ENCODE assay signal across 14 cellular contexts in genomic region chr22:45980776-45981175, GRCh38. TPM values are rescaled to one million over a fixed set of nuclear protein-coding genes. Genes with fewer than 3 reads are reported as not detected.
DNase-seq lines count a peak whose midpoint lies in the region; ATAC-seq, FAIRE-seq and TF ChIP-seq lines count a peak whose summit lies in the region.
"Had no signal": no experiment of that assay in that cellular context is flagged by ENCODE, and none has a peak within 500 bp of the region (broad histone marks: within the 10 kb centered on the region; RNA-seq: fewer than 3 reads in every experiment).

No MANE protein-coding gene starts in this region.

- H3K23ac ChIP-seq in neuronal stem cell (ENCODE audit: low read depth, low read length, poor library complexity), result no peak overlapping the region

- H2BK12ac ChIP-seq in neuronal stem cell (ENCODE audit: low read length), result no peak overlapping the region

- H3K79me2 ChIP-seq in astrocyte (ENCODE audit: insufficient read depth, low read length) (no peaks in the 10 kb centered on the region), endothelial cell of umbilical vein (ENCODE audit: control insufficient read depth, insufficient read depth, low read length) (no peaks in the 10 kb centered on the region)

- H3K4me1 ChIP-seq in HEK293 (ENCODE audit: control insufficient read depth, insufficient read depth, low read length), result no peaks in the 10 kb centered on the region; the same call in 1 of the 2 replicates
- peaks cover 16% of the 10 kb centered on the region for H3K4me1 ChIP-seq in astrocyte (ENCODE audit: insufficient read depth, low read length)
- H3K4me1 ChIP-seq in endothelial cell of umbilical vein (ENCODE audit: control insufficient read depth, extremely low read depth, insufficient read depth, low read length), result no peaks in the 10 kb centered on the region
- H3K4me1 ChIP-seq in neuronal stem cell (ENCODE audit: control insufficient read depth in 2 of 2, insufficient read depth in 1 of 2, low read depth in 1 of 2, low read length in 2 of 2), result peaks cover 11 to 16% of the 10 kb centered on the region in 2 donors
- H3K4me1 ChIP-seq in Caco-2, result peaks cover 14% of the 10 kb centered on the region

- POLR2A ChIA-PET in HEK293 (lab: Yijun Ruan, JAX) (interaction anchor here (0.6 to 0.7 kb wide), 2 partner anchors 93 to 477 kb away, joined by 3 to 4 read pairs; no protein-coding TSS in a partner anchor), endothelial cell of umbilical vein (lab: Charles Lee) (no interaction called here), Caco-2 (lab: Charles Lee) (interaction anchor here (0.6 kb wide), 1 partner anchor 96 kb away, joined by 6 read pairs; no protein-coding TSS in a partner anchor)

- no TSS peak for BruUV-seq in endothelial cell of umbilical vein (replicated peaks; lab: Mats Ljungman, UMichigan)
- no TSS peak for BruUV-seq in Caco-2 (replicated peaks; lab: Mats Ljungman, UMichigan)

- WGBS in neuronal stem cell (ENCODE audit: extremely low coverage in 2 of 2, insufficient read length in 2 of 2, insufficient replicate concordance in 1 of 2), 2 donors, result 100% methylated on average over 2 of the region's 4 CpGs; no CpG with 5 or more reads in 1 of the 2 donors

- CTCF ChIA-PET in HEK293 (lab: Yijun Ruan, JAX), result interaction anchor here (0.6 to 1.2 kb wide), 3 partner anchors 26 to 317 kb away, joined by 3 to 4 read pairs (median 4); no protein-coding TSS in a partner anchor
- CTCF ChIA-PET in endothelial cell of umbilical vein (lab: Charles Lee), result no interaction called here
- CTCF ChIA-PET in Caco-2 (lab: Charles Lee), result no interaction called here

- peaks cover 11% of the 10 kb centered on the region for H3K27me3 ChIP-seq in astrocyte (ENCODE audit: insufficient read depth, low read length)
- peaks cover 15% of the 10 kb centered on the region in 2 experiments for H3K27me3 ChIP-seq in endothelial cell of umbilical vein (ENCODE audit: control insufficient read depth in 2 of 2, insufficient read depth in 2 of 2, low read length in 2 of 2)
- H3K27me3 ChIP-seq in neuronal stem cell (ENCODE audit: control insufficient read depth in 3 of 3, insufficient read depth in 3 of 3, low read depth in 1 of 3, low read length in 3 of 3), result peaks cover 15 to 41% (median 22%) of the 10 kb centered on the region in 3 experiments
- H3K27me3 ChIP-seq in Caco-2 (replicated peaks; ENCODE audit: control insufficient read depth, insufficient read depth, low read length), result peaks cover 5% of the 10 kb centered on the region; the same call in 1 of the 2 replicates

- H4K8ac ChIP-seq in neuronal stem cell (ENCODE audit: low read depth, low read length), result no peak overlapping the region

- H4K91ac ChIP-seq in neuronal stem cell (ENCODE audit: low read depth, low read length, poor library complexity), result no peak overlapping the region

- H3K14ac ChIP-seq in neuronal stem cell (ENCODE audit: low read length), result no peak overlapping the region

- H3K9ac ChIP-seq in astrocyte (ENCODE audit: low read length), result no peak overlapping the region
- no peak overlapping the region for H3K9ac ChIP-seq in endothelial cell of umbilical vein (replicated peaks; ENCODE audit: extremely low read depth, insufficient read depth, low read length)
- H3K9ac ChIP-seq in neuronal stem cell (ENCODE audit: low read depth, low read length, poor library complexity), result peak overlapping the region; percentile 1
- H3K9ac ChIP-seq: BLaER1 treated with 17β-estradiol and CSF1 and Interleukin-3, amounts not matched to agents 10 nM and 100 nM had no signal

- TF ChIP-seq CTCF in HEK293 (tag by site-specific recombination; IDR thresholded peaks at IDR 0.05), result no peak
- no peak for TF ChIP-seq CTCF in astrocyte (IDR thresholded peaks at IDR 0.05; ENCODE audit: insufficient read depth, low read depth, low read length)
- TF ChIP-seq CTCF in endothelial cell of umbilical vein (IDR thresholded peaks at IDR 0.05; ENCODE audit: extremely low read depth in 1 of 2, insufficient read depth in 1 of 2, low read depth in 1 of 2, low read length in 2 of 2), result no peak
- no peak for TF ChIP-seq CTCF in Caco-2 (IDR thresholded peaks at IDR 0.05; ENCODE audit: insufficient read depth in 1 of 2, low read depth in 1 of 2, low read length in 1 of 2, severe bottlenecking in 1 of 2, unreplicated experiment in 1 of 2)

- FAIRE-seq in astrocyte (lab: Jason Lieb, UNC) (peak; percentile 63), endothelial cell of umbilical vein (lab: Jason Lieb, UNC) (peak; percentile 61)

- H3K36me3 ChIP-seq in HEK293 (ENCODE audit: control insufficient read depth in 2 of 2, insufficient read depth in 1 of 2, low read length in 2 of 2) (no peaks in the 10 kb centered on the region), astrocyte (ENCODE audit: insufficient read depth, low read length) (no peaks in the 10 kb centered on the region), endothelial cell of umbilical vein (ENCODE audit: control insufficient read depth in 2 of 2, extremely low read depth in 1 of 2, insufficient read depth in 2 of 2, low read length in 2 of 2) (no peaks in the 10 kb centered on the region), neuronal stem cell (replicated peaks in 1 of 2; ENCODE audit: control insufficient read depth in 2 of 2, insufficient read depth in 2 of 2, low read length in 2 of 2) (peaks cover 0 to 2% of the 10 kb centered on the region in 2 donors), Caco-2 (ENCODE audit: control insufficient read depth, insufficient read depth, low read length) (no peaks in the 10 kb centered on the region)
- H3K36me3 ChIP-seq: BLaER1 treated with 17β-estradiol and CSF1 and Interleukin-3, amounts not matched to agents 10 nM and 100 nM had no signal

- intact Hi-C loops in endothelial cell of umbilical vein (cut with micrococcal nuclease) (no loop called here), Caco-2 (cut with micrococcal nuclease; ENCODE audit: unreplicated experiment) (no loop called here)

- H2BK15ac ChIP-seq in neuronal stem cell (ENCODE audit: low read length), result no peak overlapping the region

- H2BK5ac ChIP-seq in neuronal stem cell (ENCODE audit: low read length), result no peak overlapping the region

- TF ChIP-seq POLR2A in endothelial cell of umbilical vein (IDR thresholded peaks at IDR 0.05; ENCODE audit: low read depth, low read length), result no peak

- H3K27ac ChIP-seq in HEK293 (ENCODE audit: extremely low read depth, low read depth, low read length) (no peak overlapping the region), astrocyte (ENCODE audit: low read depth, low read length) (no peak overlapping the region), endothelial cell of umbilical vein (ENCODE audit: insufficient read depth, low read depth, low read length) (no peak overlapping the region), neuronal stem cell (replicated peaks; ENCODE audit: low read length) (no peak overlapping the region)
- H3K27ac ChIP-seq: BLaER1 treated with 17β-estradiol and CSF1 and Interleukin-3, amounts not matched to agents 10 nM and 100 nM had no signal

- dilution Hi-C loops in endothelial cell of umbilical vein (cut with MboI; ENCODE audit: extremely low pct_ligation_motif_present, low sequenced_read_pairs), result no loop called here

- peak overlapping the region; percentile 42 for H2AK5ac ChIP-seq in neuronal stem cell (ENCODE audit: low read depth, low read length)

- no peak overlapping the region for H3K27ac Mint-ChIP-seq in astrocyte (ENCODE audit: unreplicated experiment)
- H3K27ac Mint-ChIP-seq in Caco-2 (ENCODE audit: unreplicated experiment), result no peak overlapping the region
- H3K27ac Mint-ChIP-seq: CD4-positive, CD25-positive, alpha-beta regulatory T cell had no signal

- no peaks in the 10 kb centered on the region for H3K9me3 ChIP-seq in HEK293 (ENCODE audit: control insufficient read depth, insufficient read depth, low read depth, low read length)
- H3K9me3 ChIP-seq in astrocyte (ENCODE audit: insufficient read depth, low read depth, low read length), result peaks cover 9% of the 10 kb centered on the region
- no peaks in the 10 kb centered on the region for H3K9me3 ChIP-seq in endothelial cell of umbilical vein (replicated peaks; ENCODE audit: control insufficient read depth, insufficient read depth, low read length)
- peaks cover 2 to 21% of the 10 kb centered on the region in 2 donors for H3K9me3 ChIP-seq in neuronal stem cell (replicated peaks in 1 of 2; ENCODE audit: control insufficient read depth in 2 of 2, insufficient read depth in 1 of 2, low read depth in 1 of 2, low read length in 2 of 2)
- no peaks in the 10 kb centered on the region for H3K9me3 ChIP-seq in Caco-2

- H3K4me3 Mint-ChIP-seq in astrocyte (ENCODE audit: unreplicated experiment) (no peak overlapping the region), Caco-2 (ENCODE audit: unreplicated experiment) (no peak overlapping the region)
- H3K4me3 Mint-ChIP-seq: CD4-positive, CD25-positive, alpha-beta regulatory T cell had no signal

- H4K20me1 ChIP-seq in astrocyte (ENCODE audit: insufficient read depth, low read length), result peaks cover 20% of the 10 kb centered on the region
- no peaks in the 10 kb centered on the region for H4K20me1 ChIP-seq in endothelial cell of umbilical vein (replicated peaks; ENCODE audit: control insufficient read depth, extremely low read depth, insufficient read depth, low read length)

- peak overlapping the region; percentile 21 for H2BK120ac ChIP-seq in neuronal stem cell (ENCODE audit: low read depth, low read length)

- H3K4me1 Mint-ChIP-seq in astrocyte (ENCODE audit: low read depth, unreplicated experiment) (no peaks in the 10 kb centered on the region), Caco-2 (ENCODE audit: low read depth, unreplicated experiment) (no peaks in the 10 kb centered on the region)

- H3K9me3 Mint-ChIP-seq in astrocyte (ENCODE audit: unreplicated experiment) (peaks cover 2% of the 10 kb centered on the region), Caco-2 (ENCODE audit: unreplicated experiment) (no peaks in the 10 kb centered on the region)

- no peak overlapping the region for H3K18ac ChIP-seq in neuronal stem cell (ENCODE audit: low read length)

- no peak for ATAC-seq in GM19395 (IDR thresholded peaks at IDR 0.05; ENCODE audit: unreplicated experiment)

- H3K4me3 ChIP-seq in HEK293 (ENCODE audit: low read depth, low read length) (no peak overlapping the region), astrocyte (ENCODE audit: insufficient read depth, low read depth, low read length) (no peak overlapping the region), endothelial cell of umbilical vein (replicated peaks in 1 of 3; ENCODE audit: insufficient read depth in 1 of 3, low read depth in 1 of 3, low read length in 3 of 3) (no peak overlapping the region), neuronal stem cell (ENCODE audit: low read length in 2 of 2) (peak overlapping the region in 1 of 2 donors; percentile 13), Caco-2 (ENCODE audit: low read depth, low read length) (no peak overlapping the region)
- H3K4me3 ChIP-seq: BLaER1 treated with 17β-estradiol and CSF1 and Interleukin-3, amounts not matched to agents 10 nM and 100 nM had no signal

- no peak overlapping the region for H3K4ac ChIP-seq in neuronal stem cell (ENCODE audit: low read length)

- no peaks in the 10 kb centered on the region for H3K9me1 ChIP-seq in endothelial cell of umbilical vein (replicated peaks; ENCODE audit: control insufficient read depth, extremely low read depth, insufficient read depth, low read length)

- no peak for DNase-seq in astrocyte (ENCODE audit: low read depth)
- no peak for DNase-seq in endothelial cell of umbilical vein (ENCODE audit: low read depth, low spot score)
- no peak for DNase-seq in neuronal stem cell (ENCODE audit: low spot score)
- DNase-seq in NCI-H2171 treated with DMSO at 0.1 percent for 48 hours (lab: John Stamatoyannopoulos, UW), result no peak
- DNase-seq in NCI-H82 treated with DMSO at 0.1 percent for 48 hours (lab: John Stamatoyannopoulos, UW; ENCODE audit: unreplicated experiment), result no peak
- no peak for DNase-seq in Caco-2
- DNase-seq: ACHN; Calu3; CD4-positive, CD25-positive, alpha-beta regulatory T cell; DMS 273 treated with DMSO at 0.1 percent for 48 hours; HCEC 1CT had no signal

- H3K36me3 Mint-ChIP-seq in astrocyte (ENCODE audit: low read depth, unreplicated experiment) (no peaks in the 10 kb centered on the region), Caco-2 (ENCODE audit: insufficient read depth, unreplicated experiment) (no peaks in the 10 kb centered on the region)
- H3K36me3 Mint-ChIP-seq: CD4-positive, CD25-positive, alpha-beta regulatory T cell had no signal

- no peaks in the 10 kb centered on the region for H3K79me1 ChIP-seq in neuronal stem cell (ENCODE audit: low read depth, low read length)

- H3K27me3 Mint-ChIP-seq in astrocyte (ENCODE audit: low read depth, unreplicated experiment) (peaks cover 35% of the 10 kb centered on the region), Caco-2 (ENCODE audit: insufficient read depth, unreplicated experiment) (no peaks in the 10 kb centered on the region)

- H3K4me2 ChIP-seq in astrocyte (ENCODE audit: low read length) (no peak overlapping the region), endothelial cell of umbilical vein (ENCODE audit: insufficient read depth, low read length) (no peak overlapping the region), neuronal stem cell (ENCODE audit: insufficient read depth, low read length, poor library complexity, severe bottlenecking) (no peak overlapping the region)
- H3K4me2 ChIP-seq: BLaER1 treated with 17β-estradiol and CSF1 and Interleukin-3, amounts not matched to agents 10 nM and 100 nM had no signal

- no peak overlapping the region for H2AFZ ChIP-seq in astrocyte (ENCODE audit: low read depth, low read length)
- H2AFZ ChIP-seq in endothelial cell of umbilical vein (ENCODE audit: low read depth, low read length), result no peak overlapping the region
- no peak overlapping the region for H2AFZ ChIP-seq in neuronal stem cell (ENCODE audit: low read length)

RNA-seq across cellular contexts. Expression of gene WNT7B, which starts 3.8 kb away (rescaled TPM):
- total RNA-seq in astrocyte, result 1.6 and 1.7 TPM in 2 replicates
- total RNA-seq in endothelial cell of umbilical vein, result not detected in 2 replicates
- polyA plus RNA-seq in endothelial cell of umbilical vein, result not detected in 2 replicates
- not detected in 2 replicates for polyA plus RNA-seq in endothelial cell of umbilical vein (2011; cell fraction: cytosol; rRNA removed)
- polyA plus RNA-seq in endothelial cell of umbilical vein (2011; cell fraction: nucleus; rRNA removed), result not detected in 2 replicates
- not detected in 2 replicates for polyA plus RNA-seq in endothelial cell of umbilical vein (2012)
- not detected in 2 replicates for polyA minus RNA-seq in endothelial cell of umbilical vein
- polyA minus RNA-seq in endothelial cell of umbilical vein (2011; cell fraction: cytosol; rRNA and poly(A)+ RNA removed), result 5.2 TPM
- not detected in 2 replicates for polyA minus RNA-seq in endothelial cell of umbilical vein (2011; cell fraction: nucleus; rRNA and poly(A)+ RNA removed)
- 8.6 TPM for polyA plus RNA-seq in neuronal stem cell (2013, experiment 1 of 2)
- 8.5 TPM for polyA plus RNA-seq in neuronal stem cell (2013, experiment 2 of 2)
- 0.57 and 0.77 TPM in 2 replicates for total RNA-seq in Caco-2 (2022)
- total RNA-seq: CD4-positive, CD25-positive, alpha-beta regulatory T cell had no signal
- polyA plus RNA-seq: CD4-positive, CD25-positive, alpha-beta regulatory T cell had no signal
